Comparison of ENCODE assay signal across 11 cellular contexts in the genomic region with DNA sequence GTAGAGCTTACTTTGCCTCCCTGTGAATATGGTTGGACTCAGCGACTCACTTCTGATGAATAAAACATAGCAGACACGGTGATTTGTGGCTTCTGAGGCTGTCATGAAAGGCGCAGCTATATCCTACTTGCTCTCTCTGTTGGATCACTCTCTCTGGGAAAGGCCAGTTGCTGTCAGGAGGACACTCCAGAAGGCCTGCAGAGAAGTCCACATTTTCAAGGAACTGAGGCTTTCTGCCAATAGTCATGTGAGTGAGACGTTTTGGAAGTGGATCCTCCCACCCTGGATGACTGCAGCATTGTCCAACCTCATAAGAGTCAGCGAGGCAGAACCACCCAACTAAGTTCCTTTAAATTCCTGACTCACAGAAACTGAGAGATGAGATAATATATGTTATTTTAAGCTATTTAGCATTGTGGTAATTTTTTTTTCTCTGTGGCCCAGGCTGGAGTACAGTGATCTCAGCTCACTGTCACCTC.
DNase-seq lines count a peak whose midpoint lies in the region; ATAC-seq and FAIRE-seq lines count a peak whose summit lies in the region.
"Had no signal": no experiment of that assay in that cellular context is flagged by ENCODE, and none has a peak within 500 bp of the region (broad histone marks: within the 10 kb centered on the region; RNA-seq: fewer than 3 reads in every experiment).

No MANE protein-coding gene starts in this region.

- no peak overlapping the region for H3K4me3 Mint-ChIP-seq in effector memory CD8-positive, alpha-beta T cell
- H3K4me3 Mint-ChIP-seq: naive B cell had no signal

- no peaks in the 10 kb centered on the region for H3K4me1 Mint-ChIP-seq in effector memory CD8-positive, alpha-beta T cell (ENCODE audit: low read depth in 2 of 2)
- H3K4me1 Mint-ChIP-seq: naive B cell had no signal

- DNase-seq in Right ventricle myocardium inferior (ENCODE audit: missing footprints) (peak; percentile 50), cardiac septum (ENCODE audit: low spot score) (no peak), NCI-H226 (peak; percentile 90), Right ventricle myocardium superior (no peak), urothelium cell line (ENCODE audit: low spot score) (peak; percentile 55), putamen (ENCODE audit: low spot score) (no peak)
- DNase-seq in effector memory CD8-positive, alpha-beta T cell, result no peak
- DNase-seq: activated effector memory CD4-positive, alpha-beta T cell treated with Interleukin-2 at 50 U/mL for 16 hours; naive B cell had no signal

- H3K27ac Mint-ChIP-seq in effector memory CD8-positive, alpha-beta T cell, result no peak overlapping the region

- intact Hi-C loops in Right ventricle myocardium inferior (cut with DNase I) (loop anchor here (2.0 to 5.0 kb wide), 2 partner anchors 37 to 115 kb away; no protein-coding TSS in a partner anchor), cardiac septum (cut with DNase I) (loop anchor here (5.0 kb wide), 1 partner anchor 133 kb away; no protein-coding TSS in a partner anchor), Right ventricle myocardium superior (cut with DNase I) (no loop called here)

- no peaks in the 10 kb centered on the region for H3K36me3 Mint-ChIP-seq in effector memory CD8-positive, alpha-beta T cell (ENCODE audit: insufficient read depth)
- H3K36me3 Mint-ChIP-seq: naive B cell had no signal

- FAIRE-seq in urothelium cell line (lab: Jason Lieb, UNC), result no peak
- FAIRE-seq: G401.6 had no signal

- peaks cover 0 to 6% of the 10 kb centered on the region in 2 donors for H3K27me3 Mint-ChIP-seq in effector memory CD8-positive, alpha-beta T cell
- H3K27me3 Mint-ChIP-seq: naive B cell had no signal

- peak; percentile 93 for ATAC-seq in Right ventricle myocardium inferior
- peak; percentile 87 for ATAC-seq in Right ventricle myocardium superior (ENCODE audit: poor library complexity)
- no peak for ATAC-seq in effector memory CD8-positive, alpha-beta T cell (replicated peaks)
- no peak for ATAC-seq in GM18858 (IDR thresholded peaks at IDR 0.05; ENCODE audit: unreplicated experiment)

- no peaks in the 10 kb centered on the region for H3K9me3 Mint-ChIP-seq in effector memory CD8-positive, alpha-beta T cell

Comparison
In these comparisons a context has a peak if more than half of its experiments do, and no peak if none do; other contexts are left out.
1. DNase-seq: peak in Right ventricle myocardium inferior (single experiment), NCI-H226 (single experiment) and urothelium cell line (single experiment); none in cardiac septum (single experiment), Right ventricle myocardium superior (single experiment), effector memory CD8-positive, alpha-beta T cell (0 of 3) and putamen (single experiment).
2. ATAC-seq: peak in Right ventricle myocardium inferior (single experiment) and Right ventricle myocardium superior (single experiment); none in effector memory CD8-positive, alpha-beta T cell (single experiment) and GM18858 (single experiment).